Comparison of ENCODE assay signal across 15 cellular contexts in genomic region chr22:27877501-27877900, GRCh38. TPM values are rescaled to one million over a fixed set of nuclear protein-coding genes. Genes with fewer than 3 reads are reported as not detected.
DNase-seq lines count a peak whose midpoint lies in the region; ATAC-seq and TF ChIP-seq lines count a peak whose summit lies in the region.
"Had no signal": no experiment of that assay in that cellular context is flagged by ENCODE, and none has a peak within 500 bp of the region (broad histone marks: within the 10 kb centered on the region; RNA-seq: fewer than 3 reads in every experiment).

No MANE protein-coding gene starts in this region.

- H3K36me3 Mint-ChIP-seq in HFFc6 (ENCODE audit: low read depth), result peaks cover 3% of the 10 kb centered on the region; the same call in 1 of the 2 replicates
- peaks cover 18 to 31% of the 10 kb centered on the region in 2 donors for H3K36me3 Mint-ChIP-seq in stimulated activated naive B cell treated with anti-CD40 and anti-IgM and Interleukin-4, amounts not matched to agents 10 μg/mL and 1 μg/mL and 100 μg/mL, for 72 hours

- H3K36me3 ChIP-seq in cardiac muscle cell, result peaks cover 13% of the 10 kb centered on the region

- H3K27me3 Mint-ChIP-seq in HFFc6 (ENCODE audit: insufficient read depth), result peaks cover 2% of the 10 kb centered on the region; the same call in 1 of the 2 replicates
- H3K27me3 Mint-ChIP-seq in stimulated activated naive B cell treated with anti-CD40 and anti-IgM and Interleukin-4, amounts not matched to agents 10 μg/mL and 1 μg/mL and 100 μg/mL, for 72 hours, result no peaks in the 10 kb centered on the region
- H3K27me3 Mint-ChIP-seq: activated B cell treated with CpG ODN at 0.5 μM for 24 hours had no signal

- DNase-seq in cardiac muscle cell (ENCODE audit: low read depth in 1 of 2, low spot score in 1 of 2) (no peak), right cardiac atrium (no peak), HFFc6 (no peak), caudate nucleus (lab: John Stamatoyannopoulos, UW) (peak in 5 of 61 donors; percentile 7 to 38 (median 26)), ureter (ENCODE audit: low spot score) (no peak), left colon (no peak), DMS53 treated with DMSO at 0.1 percent for 48 hours (lab: John Stamatoyannopoulos, UW; ENCODE audit: unreplicated experiment) (no peak)
- DNase-seq in stimulated activated naive B cell treated with anti-CD40 and anti-IgM and Interleukin-4, amounts not matched to agents 10 μg/mL and 1 μg/mL and 100 μg/mL, for 72 hours, result no peak
- DNase-seq: activated B cell treated with CpG ODN at 0.5 μM for 24 hours; activated T-cell treated with anti-CD3 and anti-CD28 coated beads for 4 hours; dermis blood vessel endothelial cell; DND-41; mucosa of descending colon; stimulated activated CD4-positive, alpha-beta T cell treated with anti-CD3 and anti-CD28 coated beads, Interleukin-4, amount 100 ng/mL, for 24 hours; stimulated activated naive CD4-positive, alpha-beta T cell treated with Interleukin-2 at 50 U/mL for 16 hours had no signal

- H3K27ac ChIP-seq in cardiac muscle cell (peak overlapping the region; percentile 34), right cardiac atrium (ENCODE audit: low read length) (no peak overlapping the region), caudate nucleus (ENCODE audit: low read depth, low read length) (peak overlapping the region; percentile 8)

- TF ChIP-seq CTCF in cardiac muscle cell (IDR thresholded peaks at IDR 0.05; ENCODE audit: low read depth, low read length) (no peak), HFFc6 (IDR thresholded peaks at IDR 0.05) (no peak)

- no peak overlapping the region for H3K4me3 ChIP-seq in cardiac muscle cell
- H3K4me3 ChIP-seq in right cardiac atrium (ENCODE audit: low read length), result no peak overlapping the region
- H3K4me3 ChIP-seq: mucosa of descending colon had no signal

- intact Hi-C loops in right cardiac atrium (cut with DNase I), result no loop called here
- intact Hi-C loops in left colon (cut with DNase I, micrococcal nuclease), result no loop called here

- ATAC-seq in right cardiac atrium (no peak), left colon (no peak)
- ATAC-seq in stimulated activated naive B cell treated with anti-CD40 and anti-IgM and Interleukin-4, amounts not matched to agents 10 μg/mL and 1 μg/mL and 100 μg/mL, for 72 hours (replicated peaks), result peak; percentile 39 to 47
- ATAC-seq: mucosa of descending colon had no signal

- no peak overlapping the region for H3K4me3 Mint-ChIP-seq in HFFc6
- peak overlapping the region; percentile 42 to 73 for H3K4me3 Mint-ChIP-seq in stimulated activated naive B cell treated with anti-CD40 and anti-IgM and Interleukin-4, amounts not matched to agents 10 μg/mL and 1 μg/mL and 100 μg/mL, for 72 hours
- H3K4me3 Mint-ChIP-seq: activated B cell treated with CpG ODN at 0.5 μM for 24 hours had no signal

- H3K9me3 ChIP-seq in cardiac muscle cell (ENCODE audit: low read depth), result no peaks in the 10 kb centered on the region
- no peaks in the 10 kb centered on the region for H3K9me3 ChIP-seq in right cardiac atrium (ENCODE audit: control insufficient read depth, low read length)
- H3K9me3 ChIP-seq: mucosa of descending colon had no signal

- peaks cover 30% of the 10 kb centered on the region for H3K4me1 Mint-ChIP-seq in HFFc6 (ENCODE audit: low read depth)
- peaks cover 17 to 42% of the 10 kb centered on the region in 2 donors for H3K4me1 Mint-ChIP-seq in stimulated activated naive B cell treated with anti-CD40 and anti-IgM and Interleukin-4, amounts not matched to agents 10 μg/mL and 1 μg/mL and 100 μg/mL, for 72 hours

- H3K9me3 Mint-ChIP-seq in HFFc6, result no peaks in the 10 kb centered on the region
- no peaks in the 10 kb centered on the region for H3K9me3 Mint-ChIP-seq in stimulated activated naive B cell treated with anti-CD40 and anti-IgM and Interleukin-4, amounts not matched to agents 10 μg/mL and 1 μg/mL and 100 μg/mL, for 72 hours
- H3K9me3 Mint-ChIP-seq: activated B cell treated with CpG ODN at 0.5 μM for 24 hours had no signal

- peaks cover 82% of the 10 kb centered on the region for H3K4me1 ChIP-seq in cardiac muscle cell (ENCODE audit: low read depth)
- H3K4me1 ChIP-seq in right cardiac atrium (ENCODE audit: control insufficient read depth, insufficient read depth, low read length), result peaks cover 13% of the 10 kb centered on the region

- H3K27ac Mint-ChIP-seq in HFFc6, result peak overlapping the region; percentile 52
- peak overlapping the region; percentile 51 for H3K27ac Mint-ChIP-seq in stimulated activated naive B cell treated with anti-CD40 and anti-IgM and Interleukin-4, amounts not matched to agents 10 μg/mL and 1 μg/mL and 100 μg/mL, for 72 hours
- H3K27ac Mint-ChIP-seq: activated B cell treated with CpG ODN at 0.5 μM for 24 hours had no signal

- 72% methylated on average over 2 of the region's 2 CpGs for WGBS in right cardiac atrium

- H3K27me3 ChIP-seq in cardiac muscle cell, result no peaks in the 10 kb centered on the region
- no peaks in the 10 kb centered on the region for H3K27me3 ChIP-seq in right cardiac atrium (ENCODE audit: control insufficient read depth, insufficient read depth)

RNA-seq across cellular contexts. Expression of gene PITPNB, which starts 41.6 kb away (rescaled TPM):
- total RNA-seq in cardiac muscle cell, result 50.1 and 73.2 TPM in 2 replicates
- polyA plus RNA-seq in cardiac muscle cell, result 131 and 194 TPM in 2 replicates
- total RNA-seq in right cardiac atrium, result 10 to 100 TPM; 77.3 to 92.7 (median 84.1) TPM
- polyA plus RNA-seq in right cardiac atrium, result 24.5 TPM
- 10 to 100 TPM; 54.3 to 80.5 (median 74.8) TPM for total RNA-seq in HFFc6 (2021; fragmentation: NEBNext Ultra II Directional; extraction: Animal tissue kit (Norgen Biotek cat#: 25700))
- 93.7 TPM for total RNA-seq in ureter
- 10 to 100 TPM; 44.4 to 46.7 TPM for total RNA-seq in left colon

Comparison
In these comparisons a context has a peak if more than half of its experiments do, and no peak if none do; other contexts are left out.
1. ATAC-seq: peak in stimulated activated naive B cell treated with anti-CD40 and anti-IgM and Interleukin-4, amounts not matched to agents 10 μg/mL and 1 μg/mL and 100 μg/mL, for 72 hours (2 of 2); none in right cardiac atrium (0 of 2) and left colon (single experiment).